Comparison of ENCODE assay signal across 8 cellular contexts in the genomic region with DNA sequence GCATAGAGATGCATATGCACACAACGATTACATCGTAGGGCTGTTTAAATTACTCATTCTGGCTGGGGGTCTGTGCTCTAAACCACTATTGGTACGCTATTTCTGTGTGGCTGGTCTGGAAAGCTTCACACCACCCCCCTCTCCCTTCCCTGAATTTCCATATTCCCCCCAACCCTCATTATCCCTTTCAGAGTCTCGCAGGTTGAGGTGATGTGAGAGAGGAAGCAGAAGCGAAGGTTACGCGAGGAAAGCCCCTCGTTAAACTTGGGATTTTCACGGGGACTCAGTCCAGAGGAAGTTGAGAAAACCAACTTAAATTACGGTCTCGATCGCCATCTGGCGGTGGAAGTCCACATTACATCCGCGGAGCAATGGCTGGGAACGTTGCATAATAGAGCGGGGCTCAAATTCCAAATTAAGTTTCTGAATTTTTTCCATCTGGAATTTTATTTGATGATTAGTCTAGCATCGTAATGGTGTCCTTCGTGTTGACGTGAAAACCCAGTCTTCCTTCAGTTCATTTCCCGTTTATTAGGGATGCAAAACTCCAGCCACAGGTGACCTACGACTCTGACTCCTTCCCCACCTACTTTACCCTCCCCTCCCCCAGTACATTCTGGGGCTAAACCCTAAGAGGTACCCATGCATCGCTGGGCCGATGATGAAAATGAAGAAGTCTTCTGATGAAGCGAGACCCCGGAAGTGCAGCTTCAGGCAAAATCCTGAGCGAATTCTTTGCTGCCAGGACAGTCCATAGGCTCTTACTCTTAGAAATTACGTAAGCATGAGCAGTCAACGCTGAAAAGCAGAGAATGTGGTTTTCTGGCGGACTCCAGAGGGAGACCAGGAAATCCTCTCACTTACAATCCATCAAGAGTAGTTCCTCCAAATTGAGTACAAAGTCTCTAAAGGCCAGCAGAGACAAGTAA. TPM values are rescaled to one million over a fixed set of nuclear protein-coding genes. Genes with fewer than 3 reads are reported as not detected.
DNase-seq lines count a peak whose midpoint lies in the region; ATAC-seq, FAIRE-seq and TF ChIP-seq lines count a peak whose summit lies in the region.

No MANE protein-coding gene starts in this region.

- ATAC-seq in A549: peak; percentile 66 to 74; a peak in 5 of 6 replicates
- no peak for ATAC-seq in GM19452 (IDR thresholded peaks at IDR 0.05; ENCODE audit: unreplicated experiment)

- H3K9me3 ChIP-seq in A549: peaks cover 6% of the 10 kb centered on the region; the same call in 1 of the 3 replicates

- peak overlapping the region; percentile 74 for H3K4me2 ChIP-seq in A549

- TF ChIP-seq POLR2A in A549 (IDR thresholded peaks at IDR 0.05; ENCODE audit: low read length) (no peak), lower leg skin (IDR thresholded peaks at IDR 0.05) (no peak)

- FAIRE-seq in A549 (lab: Jason Lieb, UNC): no peak

- no peaks in the 10 kb centered on the region for H3K4me1 ChIP-seq in A549

- 0 out of 3 replicates have a peak overlapping the region, but pooled peaks have one; percentile 19 for H3K4me3 ChIP-seq in A549
- H3K4me3 ChIP-seq in GM12875 (ENCODE audit: low read depth, low read length): peak overlapping the region; percentile 24
- H3K4me3 ChIP-seq in lower leg skin (ENCODE audit: low read depth, poor library complexity, severe bottlenecking): no peak overlapping the region

- peak; percentile 71 to 73 for TF ChIP-seq RAD21 in A549 (conservative IDR thresholded peaks at IDR 0.05 in 1 of 2, IDR thresholded peaks at IDR 0.05 in 1 of 2)

- DNase-seq in A549 (ENCODE audit: low read depth in 1 of 2, low spot score in 1 of 2) (peak; percentile 34 to 43), NCI-H2196 treated with DMSO at 0.1 percent for 48 hours (lab: John Stamatoyannopoulos, UW; ENCODE audit: unreplicated experiment) (peak; percentile 4), dermis microvascular lymphatic vessel endothelial cell (ENCODE audit: low read depth in 2 of 2) (peak; percentile 14 to 50), lower leg skin (ENCODE audit: low spot score in 2 of 2) (peak; percentile 72 to 96)
- peak; percentile 67 to 73 for DNase-seq in activated CD4-positive, alpha-beta T cell treated with anti-CD3 and anti-CD28 coated beads, Interleukin-2, amount 50 U/mL, for 24 hours (ENCODE audit: low read depth in 1 of 2, low spot score in 1 of 2)
- peak; percentile 67 to 80 for DNase-seq in stimulated activated CD4-positive, alpha-beta T cell treated with anti-CD3 and anti-CD28 coated beads, Interleukin-4, amount 100 ng/mL, for 48 hours (ENCODE audit: low read depth in 2 of 2)

- TF ChIP-seq EP300 in A549 (IDR thresholded peaks at IDR 0.05): no peak

- TF ChIP-seq CTCF in A549 (IDR thresholded peaks at IDR 0.05) (peak; percentile 67), GM12875 (IDR thresholded peaks at IDR 0.05; ENCODE audit: borderline replicate concordance, insufficient read depth, low read depth, low read length) (peak; percentile 64), lower leg skin (IDR thresholded peaks at IDR 0.05) (peak in 1 of 3 donors; percentile 31)

- CTCF ChIA-PET in A549 (lab: Yijun Ruan, JAX): interaction anchor here (0.6 to 2.0 kb wide), 9 partner anchors 9 to 383 kb away, joined by 3 to 11 read pairs (median 3); no protein-coding TSS in a partner anchor

- intact Hi-C loops in lower leg skin (cut with DNase I; ENCODE audit: low total_unique reads): loop anchor here (10.0 kb wide), 1 partner anchor 382 kb away; no protein-coding TSS in a partner anchor

- H3K27ac ChIP-seq in A549: no peak overlapping the region

- WGBS in A549 (ENCODE audit: missing lambda C conversion rate): 9% methylated on average over 29 of the region's 30 CpGs
- 9 to 13% methylated on average over 30 of the region's 30 CpGs for WGBS in lower leg skin, 2 donors

- POLR2A ChIA-PET in A549 (lab: Yijun Ruan, JAX): no interaction called here

TF ChIP-seq in A549, 52 proteins besides CTCF, POLR2A, EP300 and RAD21:
- TF ChIP-seq SMC3 (IDR thresholded peaks at IDR 0.05) (peak; percentile 63), CEBPB (IDR thresholded peaks at IDR 0.05) (peak; percentile 44 to 84; a peak in 3 of 4 replicates), GATA3 (IDR thresholded peaks at IDR 0.05; ENCODE audit: borderline replicate concordance) (no peak), FOXS1 (CRISPR knock-in tag; IDR thresholded peaks at IDR 0.05) (no peak)

RNA-seq across cellular contexts. Expression of gene HLA-DOB, which starts 19.7 kb away (rescaled TPM):
- polyA plus RNA-seq in A549 (2011; rRNA removed): 0.10 and 0.11 TPM in 2 replicates
- 0.09 TPM in 2 replicates for polyA plus RNA-seq in A549 (2012; cell fraction: cytosol; rRNA removed)
- 0.52 and 0.84 TPM in 2 replicates for polyA plus RNA-seq in A549 (2012; cell fraction: nucleus; rRNA removed)
- 0.07 to 0.12 TPM (median 0.08 TPM) in 3 replicates for polyA plus RNA-seq in A549 (2017; fragmentation: RNase III; extraction: RNeasy Plus Mini Kit Qiagen cat#74134 plus additional on column Dnase treatment)
- polyA minus RNA-seq in A549 (2011; rRNA and poly(A)+ RNA removed): not detected in 2 replicates
- total RNA-seq in dermis microvascular lymphatic vessel endothelial cell: under 0.01 and 0.13 TPM in 2 replicates
- total RNA-seq in lower leg skin: 1 to 10 TPM; 1.7 to 3.3 (median 2.1) TPM

RNA-seq across cellular contexts. Expression of gene HLA-DQB2, which starts 33.8 kb away (rescaled TPM):
- not detected in 2 replicates for polyA plus RNA-seq in A549 (2011; rRNA removed)
- not detected in 2 replicates for polyA plus RNA-seq in A549 (2012; cell fraction: cytosol; rRNA removed)
- polyA plus RNA-seq in A549 (2012; cell fraction: nucleus; rRNA removed): not detected in 2 replicates
- not detected in 3 replicates for polyA plus RNA-seq in A549 (2017; fragmentation: RNase III; extraction: RNeasy Plus Mini Kit Qiagen cat#74134 plus additional on column Dnase treatment)
- not detected in 2 replicates for polyA minus RNA-seq in A549 (2011; rRNA and poly(A)+ RNA removed)
- not detected in 2 replicates for total RNA-seq in dermis microvascular lymphatic vessel endothelial cell
- 10 to 100 TPM; 63.7 to 89.1 (median 68.7) TPM for total RNA-seq in lower leg skin

RNA-seq across cellular contexts. Expression of gene TAP2, which starts 41.4 kb away (rescaled TPM):
- polyA plus RNA-seq in A549 (2011; rRNA removed) (11.4 and 12.1 TPM in 2 replicates), A549 (2017; fragmentation: RNase III; extraction: RNeasy Plus Mini Kit Qiagen cat#74134 plus additional on column Dnase treatment) (15.9 to 18.4 TPM (median 16.5 TPM) in 3 replicates)
- 13.0 and 19.3 TPM in 2 replicates for polyA plus RNA-seq in A549 (2012; cell fraction: cytosol; rRNA removed)
- 19.1 and 32.6 TPM in 2 replicates for polyA plus RNA-seq in A549 (2012; cell fraction: nucleus; rRNA removed)
- 21.0 and 42.2 TPM in 2 replicates for polyA minus RNA-seq in A549 (2011; rRNA and poly(A)+ RNA removed)
- total RNA-seq in dermis microvascular lymphatic vessel endothelial cell (26.7 and 27.5 TPM in 2 replicates), lower leg skin (10 to 100 TPM; 13.6 to 23.3 (median 15.6) TPM)

RNA-seq across cellular contexts. Expression of gene PSMB8, which starts 46.7 kb away (rescaled TPM):
- polyA plus RNA-seq in A549 (2011; rRNA removed) (18.7 and 20.2 TPM in 2 replicates), A549 (2017; fragmentation: RNase III; extraction: RNeasy Plus Mini Kit Qiagen cat#74134 plus additional on column Dnase treatment) (14.6 to 16.6 TPM (median 15.9 TPM) in 3 replicates)
- 11.4 and 13.4 TPM in 2 replicates for polyA plus RNA-seq in A549 (2012; cell fraction: cytosol; rRNA removed)
- polyA plus RNA-seq in A549 (2012; cell fraction: nucleus; rRNA removed): 10.3 and 11.9 TPM in 2 replicates
- 7.3 and 9.3 TPM in 2 replicates for polyA minus RNA-seq in A549 (2011; rRNA and poly(A)+ RNA removed)
- total RNA-seq in dermis microvascular lymphatic vessel endothelial cell (57.3 and 64.9 TPM in 2 replicates), lower leg skin (10 to 100 TPM; 38.9 to 63.9 (median 50.3) TPM)

RNA-seq across cellular contexts. Expression of gene HLA-DQA2, which starts 55.9 kb away (rescaled TPM):
- polyA plus RNA-seq in A549 (2011; rRNA removed): not detected in 2 replicates
- not detected in 2 replicates for polyA plus RNA-seq in A549 (2012; cell fraction: cytosol; rRNA removed)
- polyA plus RNA-seq in A549 (2012; cell fraction: nucleus; rRNA removed): not detected in 2 replicates
- polyA plus RNA-seq in A549 (2017; fragmentation: RNase III; extraction: RNeasy Plus Mini Kit Qiagen cat#74134 plus additional on column Dnase treatment): not detected in 3 replicates
- not detected in 2 replicates for polyA minus RNA-seq in A549 (2011; rRNA and poly(A)+ RNA removed)
- total RNA-seq in dermis microvascular lymphatic vessel endothelial cell: not detected in 2 replicates
- 1 to 10 TPM; 3.4 to 7.2 (median 5.6) TPM for total RNA-seq in lower leg skin

Comparison
In these comparisons a context has a peak if more than half of its experiments do, and no peak if none do; other contexts are left out.
1. DNase-seq: peak in every context shown above with its lines; median percentile 84 in lower leg skin; 74 in stimulated activated CD4-positive, alpha-beta T cell treated with anti-CD3 and anti-CD28 coated beads, Interleukin-4, amount 100 ng/mL, for 48 hours; 70 in activated CD4-positive, alpha-beta T cell treated with anti-CD3 and anti-CD28 coated beads, Interleukin-2, amount 50 U/mL, for 24 hours; 38 in A549; 32 in dermis microvascular lymphatic vessel endothelial cell; 4 in NCI-H2196 treated with DMSO at 0.1 percent for 48 hours.
2. RNA of gene HLA-DQB2, which starts 33.8 kb away (total RNA-seq): 63.7 to 89.1 TPM in lower leg skin; not detected in dermis microvascular lymphatic vessel endothelial cell; every median in the first group is over 10 times any median in the second.